ENCODE assay signal across 17 cellular contexts in the genomic region with DNA sequence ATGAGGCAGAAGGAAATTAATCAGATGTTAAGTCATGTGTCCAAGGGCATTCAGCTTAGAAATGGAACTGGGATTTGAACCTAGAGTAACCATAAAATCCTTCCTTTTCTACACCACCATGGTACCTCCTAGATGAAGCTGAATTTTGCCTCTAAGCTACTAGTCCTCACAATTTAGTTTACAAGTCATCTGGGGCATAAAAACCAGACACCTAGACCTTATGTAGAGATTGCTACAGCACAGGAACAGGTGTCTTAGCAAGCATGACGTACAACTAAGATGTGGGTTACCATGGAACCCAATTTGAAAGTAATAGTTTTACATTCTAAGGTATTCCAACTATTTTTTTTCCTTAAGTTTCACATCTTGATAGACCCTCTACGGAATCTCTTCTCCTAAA. TPM values are rescaled to one million over a fixed set of nuclear protein-coding genes. Genes with fewer than 3 reads are reported as not detected.
DNase-seq lines count a peak whose midpoint lies in the region; ATAC-seq and TF ChIP-seq lines count a peak whose summit lies in the region.
"Had no signal": no experiment of that assay in that cellular context is flagged by ENCODE, and none has a peak within 500 bp of the region (broad histone marks: within the 10 kb centered on the region; RNA-seq: fewer than 3 reads in every experiment).

No MANE protein-coding gene starts in this region.

- no peak overlapping the region for H3K4me3 Mint-ChIP-seq in CD14-positive monocyte
- no peak overlapping the region for H3K4me3 Mint-ChIP-seq in naive thymus-derived CD4-positive, alpha-beta T cell

- peaks cover 60 to 77% of the 10 kb centered on the region in 2 donors for H3K36me3 Mint-ChIP-seq in CD14-positive monocyte
- peaks cover 0 to 41% (median 15%) of the 10 kb centered on the region in 5 donors for H3K36me3 Mint-ChIP-seq in naive thymus-derived CD4-positive, alpha-beta T cell

- TF ChIP-seq CTCF in 22Rv1 (IDR thresholded peaks at IDR 0.05) = no peak
- no peak for TF ChIP-seq CTCF in CD14-positive monocyte (IDR thresholded peaks at IDR 0.05)
- no peak for TF ChIP-seq CTCF in PC-9 (conservative IDR thresholded peaks at IDR 0.05)
- TF ChIP-seq CTCF in A673 (conservative IDR thresholded peaks at IDR 0.05; ENCODE audit: low read depth, low read length) = no peak

- no peaks in the 10 kb centered on the region for H3K27me3 ChIP-seq in PC-9 (ENCODE audit: insufficient read depth, low read depth)
- H3K27me3 ChIP-seq in naive thymus-derived CD4-positive, alpha-beta T cell (ENCODE audit: control insufficient read depth in 2 of 2, insufficient read depth in 2 of 2, low read length in 2 of 2) = no peaks in the 10 kb centered on the region
- H3K27me3 ChIP-seq in A673 (replicated peaks; ENCODE audit: insufficient read depth, low read depth, low read length, poor library complexity) = no peaks in the 10 kb centered on the region

- H3K4me3 ChIP-seq in PC-9 (no peak overlapping the region), A673 (ENCODE audit: low read depth, low read length, poor library complexity, severe bottlenecking) (no peak overlapping the region)
- H3K4me3 ChIP-seq in naive thymus-derived CD4-positive, alpha-beta T cell (ENCODE audit: low read length) = no peak overlapping the region

- no peaks in the 10 kb centered on the region; the same call in 1 of the 2 replicates for H3K9me2 ChIP-seq in PC-9 (ENCODE audit: insufficient read depth)
- H3K9me2 ChIP-seq: SK-N-SH had no signal

- BruUV-seq in PC-9 (replicated peaks; lab: Mats Ljungman, UMichigan) (no TSS peak), A673 (replicated peaks; lab: Mats Ljungman, UMichigan) (no TSS peak)

- no peak for ATAC-seq in naive thymus-derived CD4-positive, alpha-beta T cell
- ATAC-seq: Right ventricle myocardium inferior had no signal

- H3F3A ChIP-seq in PC-9 (ENCODE audit: insufficient read depth, low read depth) = peaks cover 40% of the 10 kb centered on the region

- H3K27me3 Mint-ChIP-seq in CD14-positive monocyte (ENCODE audit: low read depth in 3 of 3) = no peaks in the 10 kb centered on the region
- H3K27me3 Mint-ChIP-seq in naive thymus-derived CD4-positive, alpha-beta T cell = no peaks in the 10 kb centered on the region

- intact Hi-C loops in CD14-positive monocyte (cut with micrococcal nuclease) = no loop called here
- intact Hi-C loops in PC-9 (cut with micrococcal nuclease; ENCODE audit: unreplicated experiment) = no loop called here
- intact Hi-C loops in naive thymus-derived CD4-positive, alpha-beta T cell (cut with micrococcal nuclease) = no loop called here
- intact Hi-C loops in A673 (cut with micrococcal nuclease; ENCODE audit: unreplicated experiment) = no loop called here

- POLR2A ChIA-PET in PC-9 (lab: Charles Lee; ENCODE audit: unreplicated experiment) (interaction anchor here (0.6 kb wide), 1 partner anchor 28 kb away, joined by 3 read pairs; the partner anchor contains the start of genes CPSF7 and SDHAF2), A673 (lab: Charles Lee; ENCODE audit: low non-redundant PET) (interaction anchor here (0.5 to 0.6 kb wide), 2 partner anchors 42 to 82 kb away, joined by 3 to 4 read pairs; no protein-coding TSS in a partner anchor)
- POLR2A ChIA-PET in naive thymus-derived CD4-positive, alpha-beta T cell (lab: Charles Lee) = interaction anchor here (1.5 to 1.8 kb wide), 2 partner anchors 8 to 28 kb away, joined by 6 to 7 read pairs; partner anchors contain the start of genes CPSF7, SDHAF2 and TMEM216

- H3K36me3 ChIP-seq in PC-9 (ENCODE audit: low read depth) (peaks cover 37% of the 10 kb centered on the region), A673 (ENCODE audit: insufficient read depth, low read length, poor library complexity, severe bottlenecking) (peaks cover 57% of the 10 kb centered on the region)
- H3K36me3 ChIP-seq in naive thymus-derived CD4-positive, alpha-beta T cell (ENCODE audit: control insufficient read depth in 2 of 3, insufficient read depth in 3 of 3, low read length in 3 of 3) = peaks cover 4 to 65% (median 13%) of the 10 kb centered on the region in 3 experiments

- H3K9me3 ChIP-seq in PC-9 (ENCODE audit: insufficient read depth, low read depth) (no peaks in the 10 kb centered on the region), A673 (ENCODE audit: low read depth, low read length, poor library complexity, severe bottlenecking) (no peaks in the 10 kb centered on the region)
- H3K9me3 ChIP-seq in naive thymus-derived CD4-positive, alpha-beta T cell (ENCODE audit: control insufficient read depth in 2 of 3, low read length in 3 of 3) = no peaks in the 10 kb centered on the region
- H3K9me3 ChIP-seq: SK-N-SH had no signal

- peak overlapping the region; percentile 30; the same call in 1 of the 2 replicates for H3K27ac ChIP-seq in 22Rv1
- H3K27ac ChIP-seq in PC-9 = peak overlapping the region; percentile 13; the same call in 1 of the 2 replicates
- no peak overlapping the region for H3K27ac ChIP-seq in naive thymus-derived CD4-positive, alpha-beta T cell (ENCODE audit: low read depth, low read length)
- no peak overlapping the region for H3K27ac ChIP-seq in A673 (ENCODE audit: low read depth, low read length, poor library complexity, severe bottlenecking)

- no peak overlapping the region for H2AFZ ChIP-seq in PC-9

- no peak overlapping the region for H3K4me2 ChIP-seq in PC-9
- H3K4me2 ChIP-seq: SK-N-SH had no signal

- CTCF ChIA-PET in PC-9 (lab: Charles Lee) = interaction anchor here (0.6 to 1.1 kb wide), 3 partner anchors 9 to 595 kb away, joined by 3 to 4 read pairs (median 4); partner anchors contain the start of gene TMEM216
- CTCF ChIA-PET in naive thymus-derived CD4-positive, alpha-beta T cell (lab: Charles Lee) = interaction anchor here (0.7 to 0.9 kb wide), 2 partner anchors 17 to 42 kb away, joined by 3 to 4 read pairs; no protein-coding TSS in a partner anchor
- CTCF ChIA-PET in A673 (lab: Charles Lee) = interaction anchor here (0.5 kb wide), 1 partner anchor 46 kb away, joined by 3 read pairs; no protein-coding TSS in a partner anchor

- H4K20me1 ChIP-seq in PC-9 (ENCODE audit: insufficient read depth) = peaks cover 5% of the 10 kb centered on the region; the same call in 1 of the 2 replicates

- peak overlapping the region in 4 of 7 donors; percentile 29 to 70 (median 46) for H3K27ac Mint-ChIP-seq in CD14-positive monocyte
- peak overlapping the region in 7 of 9 donors; percentile 26 to 73 (median 38) for H3K27ac Mint-ChIP-seq in naive thymus-derived CD4-positive, alpha-beta T cell

- H3K9me3 Mint-ChIP-seq in CD14-positive monocyte = no peaks in the 10 kb centered on the region
- peaks cover 0 to 2% (median 0%) of the 10 kb centered on the region in 11 donors for H3K9me3 Mint-ChIP-seq in naive thymus-derived CD4-positive, alpha-beta T cell

- DNase-seq in CD14-positive monocyte (ENCODE audit: low spot score) = no peak
- DNase-seq in PC-9 = no peak
- DNase-seq in naive thymus-derived CD4-positive, alpha-beta T cell = no peak
- DNase-seq in activated gamma-delta T cell (lab: John Stamatoyannopoulos, UW) = no peak
- DNase-seq in NCI-H2227 (lab: John Stamatoyannopoulos, UW; ENCODE audit: unreplicated experiment) = no peak
- no peak for DNase-seq in A673 (ENCODE audit: low spot score)
- no peak for DNase-seq in KG1 (lab: John Stamatoyannopoulos, UW)
- DNase-seq: C1 segment of cervical spinal cord, DMS79, NCI-H1092, NCI-H1694 treated with DMSO at 0.1 percent for 48 hours, NCI-H446, NCI-H748 treated with DMSO at 0.1 percent for 48 hours, PC-3, SK-N-SH had no signal

- no peaks in the 10 kb centered on the region for H3K79me2 ChIP-seq in PC-9 (ENCODE audit: low read depth)

- no peaks in the 10 kb centered on the region for H3K4me1 ChIP-seq in PC-9 (replicated peaks; ENCODE audit: insufficient read depth)
- no peaks in the 10 kb centered on the region for H3K4me1 ChIP-seq in naive thymus-derived CD4-positive, alpha-beta T cell (ENCODE audit: control insufficient read depth in 2 of 2, insufficient read depth in 2 of 2, low read length in 2 of 2)
- no peaks in the 10 kb centered on the region for H3K4me1 ChIP-seq in A673 (ENCODE audit: insufficient read depth, low read length, poor library complexity, severe bottlenecking)

- no peaks in the 10 kb centered on the region for H3K4me1 Mint-ChIP-seq in CD14-positive monocyte
- H3K4me1 Mint-ChIP-seq in naive thymus-derived CD4-positive, alpha-beta T cell = peaks cover 0 to 4% (median 0%) of the 10 kb centered on the region in 7 donors

RNA-seq across cellular contexts. Expression of gene TMEM216, which starts 9.2 kb away (rescaled TPM):
- 10 to 100 TPM; 30.1 to 31.2 TPM for polyA plus RNA-seq in CD14-positive monocyte
- total RNA-seq in PC-9 (2021) (17.6 and 21.1 TPM in 2 replicates), A673 (2021) (11.5 and 11.6 TPM in 2 replicates)
- total RNA-seq in naive thymus-derived CD4-positive, alpha-beta T cell = 10 to 100 TPM in 2 of 5 experiments, 1 to 10 TPM in 3; 4.7 to 17.2 (median 9.2) TPM
- polyA plus RNA-seq in naive thymus-derived CD4-positive, alpha-beta T cell = 10 to 100 TPM; 34.7 to 35.8 TPM

RNA-seq across cellular contexts. Expression of gene CPSF7, which starts 28.2 kb away (rescaled TPM):
- polyA plus RNA-seq in CD14-positive monocyte = 10 to 100 TPM; 12.5 to 20.1 TPM
- total RNA-seq in PC-9 (2021) (82.7 and 87.0 TPM in 2 replicates), A673 (2021) (160 and 162 TPM in 2 replicates)
- 100 to 1,000 TPM in 4 of 5 experiments, 10 to 100 TPM in 1; 96.0 to 174 (median 113) TPM for total RNA-seq in naive thymus-derived CD4-positive, alpha-beta T cell
- polyA plus RNA-seq in naive thymus-derived CD4-positive, alpha-beta T cell = 10 to 100 TPM; 27.5 to 35.3 TPM

RNA-seq across cellular contexts. Expression of gene SDHAF2, which starts 28.4 kb away (rescaled TPM):
- 10 to 100 TPM; 64.8 to 70.2 TPM for polyA plus RNA-seq in CD14-positive monocyte
- total RNA-seq in PC-9 (2021) = 32.5 and 38.3 TPM in 2 replicates
- 10 to 100 TPM; 36.1 to 56.6 (median 48.2) TPM for total RNA-seq in naive thymus-derived CD4-positive, alpha-beta T cell
- 100 to 1,000 TPM; 100 to 116 TPM for polyA plus RNA-seq in naive thymus-derived CD4-positive, alpha-beta T cell
- total RNA-seq in A673 (2021) = 46.6 and 49.1 TPM in 2 replicates

RNA-seq across cellular contexts. Expression of gene TMEM138, which starts 39.4 kb away (rescaled TPM):
- 10 to 100 TPM; 34.5 to 50.7 TPM for polyA plus RNA-seq in CD14-positive monocyte
- total RNA-seq in PC-9 (2021) (32.5 and 46.1 TPM in 2 replicates), A673 (2021) (58.8 and 82.8 TPM in 2 replicates)
- total RNA-seq in naive thymus-derived CD4-positive, alpha-beta T cell = 10 to 100 TPM; 54.6 to 65.1 (median 59.9) TPM
- polyA plus RNA-seq in naive thymus-derived CD4-positive, alpha-beta T cell = 10 to 100 TPM; 42.9 to 49.3 TPM

RNA-seq across cellular contexts. Expression of gene CYB561A3, which starts 39.9 kb away (rescaled TPM):
- 100 to 1,000 TPM; 112 TPM for polyA plus RNA-seq in CD14-positive monocyte
- 96.9 and 120 TPM in 2 replicates for total RNA-seq in PC-9 (2021)
- 10 to 100 TPM; 37.9 to 47.6 (median 44.2) TPM for total RNA-seq in naive thymus-derived CD4-positive, alpha-beta T cell
- polyA plus RNA-seq in naive thymus-derived CD4-positive, alpha-beta T cell = 10 to 100 TPM; 62.7 to 73.8 TPM
- total RNA-seq in A673 (2021) = 42.1 and 54.7 TPM in 2 replicates

Comparison
In these comparisons a context has a peak if more than half of its experiments do, and no peak if none do; other contexts are left out.
1. H3K27ac ChIP-seq: peak in 22Rv1 (single experiment) and PC-9 (single experiment); none in naive thymus-derived CD4-positive, alpha-beta T cell (single experiment) and A673 (single experiment).